In genomic region chr12:128510527-128510926, GRCh38 we compare ENCODE assay signal across 22 cellular contexts.
DNase-seq lines count a peak whose midpoint lies in the region; ATAC-seq and TF ChIP-seq lines count a peak whose summit lies in the region.
"Had no signal": no experiment of that assay in that cellular context is flagged by ENCODE, and none has a peak within 500 bp of the region (broad histone marks: within the 10 kb centered on the region; RNA-seq: fewer than 3 reads in every experiment).

No MANE protein-coding gene starts in this region.

- no peaks in the 10 kb centered on the region for H3K4me1 Mint-ChIP-seq in Caco-2 (ENCODE audit: low read depth, unreplicated experiment)
- H3K4me1 Mint-ChIP-seq: CD4-positive, CD25-positive, alpha-beta regulatory T cell had no signal

- H3K27ac Mint-ChIP-seq in Caco-2 (ENCODE audit: unreplicated experiment) = no peak overlapping the region
- H3K27ac Mint-ChIP-seq: CD4-positive, CD25-positive, alpha-beta regulatory T cell had no signal

- no peaks in the 10 kb centered on the region for H3K36me3 ChIP-seq in MG63
- H3K36me3 ChIP-seq in Caco-2 (ENCODE audit: control insufficient read depth, insufficient read depth, low read length) = no peaks in the 10 kb centered on the region
- H3K36me3 ChIP-seq: BE2C, Peyer's patch had no signal

- no peaks in the 10 kb centered on the region for H3K4me1 ChIP-seq in Caco-2
- H3K4me1 ChIP-seq: BE2C, Peyer's patch had no signal

- no peak for TF ChIP-seq CTCF in Caco-2 (IDR thresholded peaks at IDR 0.05; ENCODE audit: insufficient read depth in 1 of 2, low read depth in 1 of 2, low read length in 1 of 2, severe bottlenecking in 1 of 2, unreplicated experiment in 1 of 2)

- H3K36me3 Mint-ChIP-seq in Caco-2 (ENCODE audit: insufficient read depth, unreplicated experiment) = no peaks in the 10 kb centered on the region
- H3K36me3 Mint-ChIP-seq: CD4-positive, CD25-positive, alpha-beta regulatory T cell had no signal

- H3K9me3 ChIP-seq in MG63 (no peaks in the 10 kb centered on the region), Caco-2 (0 out of 2 replicates have a peak, but pooled peaks cover 4% of the 10 kb centered on the region)
- H3K9me3 ChIP-seq: BE2C, Peyer's patch had no signal

- DNase-seq in DMS 273 (lab: John Stamatoyannopoulos, UW; ENCODE audit: unreplicated experiment) (peak; percentile 17), DMS 273 treated with DMSO at 0.1 percent for 48 hours (lab: John Stamatoyannopoulos, UW) (no peak), MG63 (peak; percentile 5), cerebellar cortex (ENCODE audit: low spot score) (peak; percentile 88), Caco-2 (no peak), DMS153 (lab: John Stamatoyannopoulos, UW) (no peak), NCI-H82 treated with DMSO at 0.1 percent for 48 hours (lab: John Stamatoyannopoulos, UW; ENCODE audit: unreplicated experiment) (no peak)
- DNase-seq: BE2C; CD4-positive, CD25-positive, alpha-beta regulatory T cell; DND-41; H9; KBM-7; NCI-H1048; NCI-H1436; NCI-H187 treated with DMSO at 0.1 percent for 48 hours; NCI-H446; NCI-H524 treated with DMSO at 0.1 percent for 48 hours; NCI-H82; OCI-M1; Peyer's patch; SHP77 treated with DMSO at 0.1 percent for 48 hours had no signal

- H3K4me3 ChIP-seq in MG63 = no peak overlapping the region
- no peak overlapping the region for H3K4me3 ChIP-seq in Caco-2 (ENCODE audit: low read depth, low read length)
- H3K4me3 ChIP-seq: Peyer's patch had no signal

- no peaks in the 10 kb centered on the region for H3K27me3 Mint-ChIP-seq in Caco-2 (ENCODE audit: insufficient read depth, unreplicated experiment)
- H3K27me3 Mint-ChIP-seq: CD4-positive, CD25-positive, alpha-beta regulatory T cell had no signal

- no TSS peak for BruUV-seq in Caco-2 (replicated peaks; lab: Mats Ljungman, UMichigan)

- H3K4me3 Mint-ChIP-seq in Caco-2 (ENCODE audit: unreplicated experiment) = no peak overlapping the region
- H3K4me3 Mint-ChIP-seq: CD4-positive, CD25-positive, alpha-beta regulatory T cell; H9 had no signal

- POLR2A ChIA-PET in Caco-2 (lab: Charles Lee) = no interaction called here

- no peak for ATAC-seq in HG02571 (IDR thresholded peaks at IDR 0.05; ENCODE audit: unreplicated experiment)

- H3K27me3 ChIP-seq in MG63 (no peaks in the 10 kb centered on the region), Caco-2 (replicated peaks; ENCODE audit: control insufficient read depth, insufficient read depth, low read length) (no peaks in the 10 kb centered on the region)
- H3K27me3 ChIP-seq: BE2C, Peyer's patch had no signal

- CTCF ChIA-PET in Caco-2 (lab: Charles Lee) = no interaction called here

- intact Hi-C loops in Caco-2 (cut with micrococcal nuclease; ENCODE audit: unreplicated experiment) = no loop called here

- peaks cover 19% of the 10 kb centered on the region for H3K9me3 Mint-ChIP-seq in Caco-2 (ENCODE audit: unreplicated experiment)

Comparison
In these comparisons a context has a peak if more than half of its experiments do, and no peak if none do; other contexts are left out.
1. DNase-seq: peak in DMS 273 (single experiment), MG63 (single experiment) and cerebellar cortex (single experiment); none in DMS 273 treated with DMSO at 0.1 percent for 48 hours (single experiment), Caco-2 (0 of 2), DMS153 (single experiment) and NCI-H82 treated with DMSO at 0.1 percent for 48 hours (single experiment).